11 cellular contexts compared by ENCODE assay signal in the genomic region with DNA sequence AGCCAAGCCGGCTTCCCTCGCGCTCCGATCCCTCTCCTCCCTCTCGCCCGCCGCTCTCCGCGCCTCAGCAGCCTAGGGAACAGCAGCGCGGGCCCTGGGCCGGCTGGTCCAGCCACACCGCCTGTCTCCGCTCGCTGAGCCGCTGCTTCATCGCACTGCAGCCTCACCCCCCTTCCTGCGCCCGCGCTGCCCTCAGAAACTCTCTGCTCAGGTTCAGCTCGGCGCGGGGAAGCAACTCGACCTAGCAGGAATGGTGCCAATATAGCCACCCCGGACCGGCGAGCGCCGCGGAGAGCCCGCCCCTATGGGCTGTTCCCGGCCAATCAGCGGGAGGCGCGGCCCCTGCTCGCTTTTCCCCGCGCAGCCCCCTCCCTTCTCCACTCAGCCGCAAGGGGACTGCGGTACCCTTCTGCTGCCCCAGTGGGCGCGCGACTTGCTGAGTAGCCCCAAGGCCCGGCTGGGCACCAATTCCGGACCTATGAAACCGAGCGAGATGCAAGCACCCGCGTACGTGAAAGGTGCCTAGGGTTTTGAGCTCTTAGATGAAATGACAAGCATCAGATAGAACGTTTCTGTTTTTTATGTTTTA. TPM values are rescaled to one million over a fixed set of nuclear protein-coding genes. Genes with fewer than 3 reads are reported as not detected.
DNase-seq lines count a peak whose midpoint lies in the region; ATAC-seq and TF ChIP-seq lines count a peak whose summit lies in the region.
"Had no signal": no experiment of that assay in that cellular context is flagged by ENCODE, and none has a peak within 500 bp of the region (broad histone marks: within the 10 kb centered on the region; RNA-seq: fewer than 3 reads in every experiment).

A gene with protein sequence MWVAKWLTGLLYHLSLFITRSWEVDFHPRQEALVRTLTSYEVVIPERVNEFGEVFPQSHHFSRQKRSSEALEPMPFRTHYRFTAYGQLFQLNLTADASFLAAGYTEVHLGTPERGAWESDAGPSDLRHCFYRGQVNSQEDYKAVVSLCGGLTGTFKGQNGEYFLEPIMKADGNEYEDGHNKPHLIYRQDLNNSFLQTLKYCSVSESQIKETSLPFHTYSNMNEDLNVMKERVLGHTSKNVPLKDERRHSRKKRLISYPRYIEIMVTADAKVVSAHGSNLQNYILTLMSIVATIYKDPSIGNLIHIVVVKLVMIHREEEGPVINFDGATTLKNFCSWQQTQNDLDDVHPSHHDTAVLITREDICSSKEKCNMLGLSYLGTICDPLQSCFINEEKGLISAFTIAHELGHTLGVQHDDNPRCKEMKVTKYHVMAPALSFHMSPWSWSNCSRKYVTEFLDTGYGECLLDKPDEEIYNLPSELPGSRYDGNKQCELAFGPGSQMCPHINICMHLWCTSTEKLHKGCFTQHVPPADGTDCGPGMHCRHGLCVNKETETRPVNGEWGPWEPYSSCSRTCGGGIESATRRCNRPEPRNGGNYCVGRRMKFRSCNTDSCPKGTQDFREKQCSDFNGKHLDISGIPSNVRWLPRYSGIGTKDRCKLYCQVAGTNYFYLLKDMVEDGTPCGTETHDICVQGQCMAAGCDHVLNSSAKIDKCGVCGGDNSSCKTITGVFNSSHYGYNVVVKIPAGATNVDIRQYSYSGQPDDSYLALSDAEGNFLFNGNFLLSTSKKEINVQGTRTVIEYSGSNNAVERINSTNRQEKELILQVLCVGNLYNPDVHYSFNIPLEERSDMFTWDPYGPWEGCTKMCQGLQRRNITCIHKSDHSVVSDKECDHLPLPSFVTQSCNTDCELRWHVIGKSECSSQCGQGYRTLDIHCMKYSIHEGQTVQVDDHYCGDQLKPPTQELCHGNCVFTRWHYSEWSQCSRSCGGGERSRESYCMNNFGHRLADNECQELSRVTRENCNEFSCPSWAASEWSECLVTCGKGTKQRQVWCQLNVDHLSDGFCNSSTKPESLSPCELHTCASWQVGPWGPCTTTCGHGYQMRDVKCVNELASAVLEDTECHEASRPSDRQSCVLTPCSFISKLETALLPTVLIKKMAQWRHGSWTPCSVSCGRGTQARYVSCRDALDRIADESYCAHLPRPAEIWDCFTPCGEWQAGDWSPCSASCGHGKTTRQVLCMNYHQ (N-terminal part only) (minus strand): TSS at position 233 of the 589 bp plus-strand sequence. CDS start 282 bp downstream, outside the sequence.

- H3K4me3 ChIP-seq in ectodermal cell (ENCODE audit: insufficient read depth, low read depth, low read length) (peak within 1 kb of the TSS; percentile 68), mesodermal cell (ENCODE audit: extremely low read depth, insufficient read depth, low read length, poor library complexity, severe bottlenecking) (peak within 1 kb of the TSS; percentile 54), lower leg skin (ENCODE audit: low read depth, poor library complexity, severe bottlenecking) (no peak within 1 kb of the TSS)

- DNase-seq in AG08396 (ENCODE audit: low spot score) (peak; percentile 19), NCI-H1417 (lab: John Stamatoyannopoulos, UW) (peak in 2 of 3 experiments; percentile 89 to 92), DMS79 treated with DMSO at 0.1 percent for 48 hours (lab: John Stamatoyannopoulos, UW) (no peak), lower leg skin (ENCODE audit: low spot score in 2 of 2) (no peak)
- DNase-seq: activated CD4-positive, CD25-positive, alpha-beta regulatory T cell; CD4-positive, CD25-positive, alpha-beta regulatory T cell had no signal

- peaks cover 4% of the 10 kb centered on the region for H3K36me3 ChIP-seq in ectodermal cell (ENCODE audit: control insufficient read depth, insufficient read depth, low read length)
- no peaks in the 10 kb centered on the region for H3K36me3 ChIP-seq in mesodermal cell (ENCODE audit: control insufficient read depth, insufficient read depth, low read length)

- ATAC-seq in GM21825 (IDR thresholded peaks at IDR 0.05; ENCODE audit: unreplicated experiment) = no peak
- no peak for ATAC-seq in HG03342 (IDR thresholded peaks at IDR 0.05; ENCODE audit: unreplicated experiment)

- intact Hi-C loops in lower leg skin (cut with DNase I; ENCODE audit: low total_unique reads) = no loop called here

- TF ChIP-seq CTCF in lower leg skin (IDR thresholded peaks at IDR 0.05) = no peak

- H3K27ac ChIP-seq in ectodermal cell (ENCODE audit: insufficient read depth, low read depth, low read length, poor library complexity, severe bottlenecking) (no peak within 1 kb of the TSS), mesodermal cell (ENCODE audit: low read depth, low read length, severe bottlenecking) (no peak within 1 kb of the TSS)

- peaks cover 24% of the 10 kb centered on the region for H3K27me3 ChIP-seq in ectodermal cell (ENCODE audit: control insufficient read depth, insufficient read depth, low read length, poor library complexity, severe bottlenecking)

- H3K4me1 ChIP-seq in ectodermal cell (ENCODE audit: control insufficient read depth, insufficient read depth, low read length) = no peaks in the 10 kb centered on the region
- H3K4me1 ChIP-seq in mesodermal cell (ENCODE audit: control insufficient read depth, insufficient read depth, low read length, poor library complexity, severe bottlenecking) = no peaks in the 10 kb centered on the region

- H3K9me3 ChIP-seq in ectodermal cell (ENCODE audit: control insufficient read depth, low read length) (no peaks in the 10 kb centered on the region), mesodermal cell (ENCODE audit: control insufficient read depth, low read length) (peaks cover 5% of the 10 kb centered on the region)

- no peak for TF ChIP-seq POLR2A in lower leg skin (IDR thresholded peaks at IDR 0.05)

- WGBS in ectodermal cell, 2 experiments = 1% methylated on average over 51 of the region's 51 CpGs
- 0% methylated on average over 24 to 28 of the region's 51 CpGs for WGBS in mesodermal cell (ENCODE audit: insufficient coverage in 2 of 2), 2 experiments
- 1 to 4% methylated on average over 24 to 51 of the region's 51 CpGs for WGBS in lower leg skin, 2 donors

RNA-seq across cellular contexts. Expression of the gene that starts here (rescaled TPM):
- 12.9 TPM for polyA plus RNA-seq in ectodermal cell (2013, experiment 1 of 4)
- polyA plus RNA-seq in ectodermal cell (2013, experiment 2 of 4) = 26.5 TPM
- polyA plus RNA-seq in ectodermal cell (2013, experiment 3 of 4) = 13.0 TPM
- polyA plus RNA-seq in ectodermal cell (2013, experiment 4 of 4) = 15.6 TPM
- polyA plus RNA-seq in mesodermal cell (2013, experiment 1 of 2) = 2.0 TPM
- 1.3 TPM for polyA plus RNA-seq in mesodermal cell (2013, experiment 2 of 2)
- not detected for total RNA-seq in lower leg skin
- total RNA-seq: CD4-positive, CD25-positive, alpha-beta regulatory T cell had no signal
- polyA plus RNA-seq: CD4-positive, CD25-positive, alpha-beta regulatory T cell; urinary bladder had no signal

Comparison
In these comparisons a context has a peak if more than half of its experiments do, and no peak if none do; other contexts are left out.
1. DNase-seq: peak in AG08396 (single experiment) and NCI-H1417 (2 of 3); none in DMS79 treated with DMSO at 0.1 percent for 48 hours (single experiment) and lower leg skin (0 of 2).